Comparison of ENCODE assay signal across 21 cellular contexts in genomic region chr1:159855709-159856108, GRCh38. TPM values are rescaled to one million over a fixed set of nuclear protein-coding genes. Genes with fewer than 3 reads are reported as not detected.
DNase-seq lines count a peak whose midpoint lies in the region; ATAC-seq and TF ChIP-seq lines count a peak whose summit lies in the region.
"Had no signal": no experiment of that assay in that cellular context is flagged by ENCODE, and none has a peak within 500 bp of the region (broad histone marks: within the 10 kb centered on the region; RNA-seq: fewer than 3 reads in every experiment).

No MANE protein-coding gene starts in this region.

- no peak for ATAC-seq in left ventricle myocardium superior
- ATAC-seq in left cardiac atrium: no peak
- ATAC-seq in upper lobe of left lung (ENCODE audit: low FRiP score in 2 of 2): no peak
- ATAC-seq: K562 had no signal

- H3K4me3 ChIP-seq in muscle layer of colon (ENCODE audit: low read depth in 1 of 2, low read length in 2 of 2) (peak overlapping the region in 1 of 2 donors; percentile 67), upper lobe of left lung (peak overlapping the region in 1 of 4 donors; percentile 89), mammary epithelial cell (replicated peaks in 1 of 3; ENCODE audit: insufficient read depth in 1 of 3, low read depth in 2 of 3, low read length in 3 of 3) (no peak overlapping the region)
- H3K4me3 ChIP-seq: K562 had no signal

- in situ Hi-C loops in mammary epithelial cell (cut with MboI; ENCODE audit: low sequenced_read_pairs in 2 of 2): no loop called here

- 75 to 88% methylated on average over 12 to 34 of the region's 34 CpGs for WGBS in upper lobe of left lung, 2 donors
- WGBS in mammary epithelial cell (ENCODE audit: low coverage, missing lambda C conversion rate): 100% methylated on average over 5 of the region's 34 CpGs

- H3K9me3 ChIP-seq in muscle layer of colon (ENCODE audit: low read length): no peaks in the 10 kb centered on the region
- H3K9me3 ChIP-seq in upper lobe of left lung: no peaks in the 10 kb centered on the region
- no peaks in the 10 kb centered on the region for H3K9me3 ChIP-seq in mammary epithelial cell (replicated peaks; ENCODE audit: insufficient read depth, low read length)
- H3K9me3 ChIP-seq: BLaER1, pancreas had no signal

- H3K36me3 ChIP-seq in muscle layer of colon (ENCODE audit: insufficient read depth, low read length) (no peaks in the 10 kb centered on the region), upper lobe of left lung (no peaks in the 10 kb centered on the region), mammary epithelial cell (ENCODE audit: insufficient read depth, low read length) (no peaks in the 10 kb centered on the region)
- H3K36me3 ChIP-seq: BLaER1, pancreas had no signal

- H3K27me3 ChIP-seq in muscle layer of colon (ENCODE audit: control insufficient read depth in 1 of 2, insufficient read depth in 2 of 2, low read length in 2 of 2) (no peaks in the 10 kb centered on the region), upper lobe of left lung (no peaks in the 10 kb centered on the region), mammary epithelial cell (ENCODE audit: insufficient read depth, low read length) (no peaks in the 10 kb centered on the region)
- H3K27me3 ChIP-seq: pancreas had no signal

- H3K79me2 ChIP-seq in mammary epithelial cell (ENCODE audit: insufficient read depth, low read length): no peaks in the 10 kb centered on the region

- H3K4me2 ChIP-seq in mammary epithelial cell (ENCODE audit: insufficient read depth, low read depth, low read length): no peak overlapping the region

- TF ChIP-seq POLR2A in upper lobe of left lung (IDR thresholded peaks at IDR 0.05): no peak

- peaks cover 13% of the 10 kb centered on the region for H3K27me3 Mint-ChIP-seq in activated T-helper 2 cell treated with anti-CD3 and anti-CD28 coated beads, Interferon-gamma antibody, Interleukin-2, Interleukin-4, amounts not matched to agents 10 μg/mL and 5 μg/mL and 100 μg/mL, durations not matched to agents 14 hours and 24 hours and 36 hours (ENCODE audit: low read depth)

- TF ChIP-seq CTCF in upper lobe of left lung (IDR thresholded peaks at IDR 0.05): no peak
- no peak for TF ChIP-seq CTCF in mammary epithelial cell (conservative IDR thresholded peaks at IDR 0.05 in 1 of 2, IDR thresholded peaks at IDR 0.05 in 1 of 2; ENCODE audit: extremely low read depth in 1 of 2, insufficient read depth in 1 of 2, low read depth in 1 of 2, low read length in 2 of 2)

- peak overlapping the region; percentile 94 for H3K27ac ChIP-seq in muscle layer of colon (ENCODE audit: low read depth, low read length)
- H3K27ac ChIP-seq in upper lobe of left lung: peak overlapping the region in 3 of 4 donors; percentile 94 to 97 (median 97)
- H3K27ac ChIP-seq in mammary epithelial cell (ENCODE audit: insufficient read depth, low read depth, low read length): no peak overlapping the region
- H3K27ac ChIP-seq: BLaER1 had no signal

- dilution Hi-C loops in mammary epithelial cell (cut with HindIII; ENCODE audit: low sequenced_read_pairs): no loop called here

- peak overlapping the region; percentile 34 for H3K4me3 Mint-ChIP-seq in activated T-helper 2 cell treated with anti-CD3 and anti-CD28 coated beads, Interferon-gamma antibody, Interleukin-2, Interleukin-4, amounts not matched to agents 10 μg/mL and 5 μg/mL and 100 μg/mL, durations not matched to agents 14 hours and 24 hours and 36 hours (ENCODE audit: low read depth)

- BruUV-seq in mammary epithelial cell (replicated peaks; lab: Mats Ljungman, UMichigan): no TSS peak

- no peaks in the 10 kb centered on the region for H4K20me1 ChIP-seq in mammary epithelial cell (ENCODE audit: insufficient read depth, low read length)
- H4K20me1 ChIP-seq: BLaER1 had no signal

- H3K9me3 Mint-ChIP-seq in activated T-helper 2 cell treated with anti-CD3 and anti-CD28 coated beads, Interferon-gamma antibody, Interleukin-2, Interleukin-4, amounts not matched to agents 10 μg/mL and 5 μg/mL and 100 μg/mL, durations not matched to agents 14 hours and 24 hours and 36 hours: no peaks in the 10 kb centered on the region
- H3K9me3 Mint-ChIP-seq: memory B cell had no signal

- CTCF ChIA-PET in mammary epithelial cell (lab: Charles Lee; ENCODE audit: low non-redundant PET): no interaction called here

- H3K36me3 Mint-ChIP-seq in activated T-helper 2 cell treated with anti-CD3 and anti-CD28 coated beads, Interferon-gamma antibody, Interleukin-2, Interleukin-4, amounts not matched to agents 10 μg/mL and 5 μg/mL and 100 μg/mL, durations not matched to agents 14 hours and 24 hours and 36 hours (ENCODE audit: low read depth): no peaks in the 10 kb centered on the region
- H3K36me3 Mint-ChIP-seq: memory B cell had no signal

- H3K9ac ChIP-seq in muscle layer of colon (ENCODE audit: low read length) (no peak overlapping the region), mammary epithelial cell (ENCODE audit: insufficient read depth, low read length) (no peak overlapping the region)

- DNase-seq in left ventricle myocardium superior: peak; percentile 37
- DNase-seq in left cardiac atrium: no peak
- DNase-seq in activated T-helper 2 cell treated with anti-CD3 and anti-CD28 coated beads, Interferon-gamma antibody, Interleukin-2, Interleukin-4, amounts not matched to agents 10 μg/mL and 5 μg/mL and 100 μg/mL, durations not matched to agents 14 hours and 24 hours and 36 hours (ENCODE audit: low spot score): no peak
- peak in 1 of 2 donors; percentile 87 for DNase-seq in upper lobe of left lung
- DNase-seq in COLO829 (ENCODE audit: low spot score): no peak
- DNase-seq in mammary epithelial cell: no peak
- DNase-seq in SKM-1 (lab: John Stamatoyannopoulos, UW; ENCODE audit: unreplicated experiment): no peak
- DNase-seq: activated CD4-positive, alpha-beta T cell treated with anti-CD3 and anti-CD28 coated beads for 4 hours; activated gamma-delta T cell; cerebellar nuclear complex; erythroblast; NCI-H1436 treated with DMSO at 0.1 percent for 48 hours; NCI-H524 treated with DMSO at 0.1 percent for 48 hours; stimulated activated CD4-positive, alpha-beta T cell treated with anti-CD3 and anti-CD28 coated beads, Interleukin-15, amount 100 ng/mL, for 24 hours had no signal

- no peak for TF ChIP-seq EP300 in upper lobe of left lung (IDR thresholded peaks at IDR 0.05)

- no peak overlapping the region for H3K27ac Mint-ChIP-seq in activated T-helper 2 cell treated with anti-CD3 and anti-CD28 coated beads, Interferon-gamma antibody, Interleukin-2, Interleukin-4, amounts not matched to agents 10 μg/mL and 5 μg/mL and 100 μg/mL, durations not matched to agents 14 hours and 24 hours and 36 hours

- no peak overlapping the region for H2AFZ ChIP-seq in mammary epithelial cell (ENCODE audit: low read depth, low read length)

- peaks cover 13% of the 10 kb centered on the region for H3K4me1 Mint-ChIP-seq in activated T-helper 2 cell treated with anti-CD3 and anti-CD28 coated beads, Interferon-gamma antibody, Interleukin-2, Interleukin-4, amounts not matched to agents 10 μg/mL and 5 μg/mL and 100 μg/mL, durations not matched to agents 14 hours and 24 hours and 36 hours (ENCODE audit: low read depth)

- intact Hi-C loops in left ventricle myocardium superior (cut with micrococcal nuclease): no loop called here
- intact Hi-C loops in left cardiac atrium (cut with DNase I): no loop called here
- intact Hi-C loops in activated T-helper 2 cell treated with anti-CD3 and anti-CD28 coated beads, Interferon-gamma antibody, Interleukin-2, Interleukin-4, amounts not matched to agents 10 μg/mL and 5 μg/mL and 100 μg/mL, durations not matched to agents 14 hours and 24 hours and 36 hours (cut with micrococcal nuclease): no loop called here
- intact Hi-C loops in mammary epithelial cell (cut with micrococcal nuclease): no loop called here

- H3K4me1 ChIP-seq in muscle layer of colon (ENCODE audit: insufficient read depth, low read length): peaks cover 12% of the 10 kb centered on the region
- H3K4me1 ChIP-seq in upper lobe of left lung: peaks cover 10 to 22% (median 19%) of the 10 kb centered on the region in 4 donors
- H3K4me1 ChIP-seq in mammary epithelial cell (ENCODE audit: insufficient read depth, low read length): peaks cover 11% of the 10 kb centered on the region
- H3K4me1 ChIP-seq: BLaER1 had no signal

RNA-seq across cellular contexts. Expression of gene VSIG8, which starts 6.7 kb away (rescaled TPM):
- total RNA-seq in left ventricle myocardium superior (not detected), left cardiac atrium (not detected), upper lobe of left lung (under 1 TPM in 1 of 6 donors, not detected in 5; 0.34 TPM), mammary epithelial cell (not detected)
- not detected in 2 replicates for total RNA-seq in activated T-helper 2 cell treated with anti-CD3 and anti-CD28 coated beads, Interferon-gamma antibody, Interleukin-2, Interleukin-4, amounts not matched to agents 10 μg/mL and 5 μg/mL and 100 μg/mL, durations not matched to agents 14 hours and 24 hours and 36 hours
- not detected for polyA plus RNA-seq in mammary epithelial cell
- not detected for polyA minus RNA-seq in mammary epithelial cell
- total RNA-seq: K562; pancreas; T-helper 1 cell treated with Interleukin-12 subunit alpha and Interleukin-12 subunit beta and Interleukin-4 antibody, amounts not matched to agents 30 ng/mL and 1 ng/mL, for 36 hours; ureter had no signal
- polyA plus RNA-seq: K562 had no signal

RNA-seq across cellular contexts. Expression of gene SLAMF8, which starts 29.0 kb away (rescaled TPM):
- total RNA-seq in left ventricle myocardium superior: 2.4 TPM
- 1 to 10 TPM; 2.4 to 4.4 TPM for total RNA-seq in left cardiac atrium
- 0.34 and 0.71 TPM in 2 replicates for total RNA-seq in activated T-helper 2 cell treated with anti-CD3 and anti-CD28 coated beads, Interferon-gamma antibody, Interleukin-2, Interleukin-4, amounts not matched to agents 10 μg/mL and 5 μg/mL and 100 μg/mL, durations not matched to agents 14 hours and 24 hours and 36 hours
- 10 to 100 TPM in 5 of 6 donors, 1 to 10 TPM in 1; 4.1 to 50.3 (median 27.6) TPM for total RNA-seq in upper lobe of left lung
- not detected for total RNA-seq in mammary epithelial cell
- polyA plus RNA-seq in mammary epithelial cell: not detected
- polyA minus RNA-seq in mammary epithelial cell: not detected
- total RNA-seq: K562 had no signal
- polyA plus RNA-seq: K562 had no signal

RNA-seq across cellular contexts. Expression of gene CFAP45, which starts 44.3 kb away (rescaled TPM):
- 1.7 TPM for total RNA-seq in left ventricle myocardium superior
- 1 to 10 TPM; 1.6 to 2.0 TPM for total RNA-seq in left cardiac atrium
- 1.5 and 2.3 TPM in 2 replicates for total RNA-seq in activated T-helper 2 cell treated with anti-CD3 and anti-CD28 coated beads, Interferon-gamma antibody, Interleukin-2, Interleukin-4, amounts not matched to agents 10 μg/mL and 5 μg/mL and 100 μg/mL, durations not matched to agents 14 hours and 24 hours and 36 hours
- 10 to 100 TPM in 2 of 6 donors, 1 to 10 TPM in 4; 1.2 to 34.6 (median 9.0) TPM for total RNA-seq in upper lobe of left lung
- under 1 TPM in 1 of 2 donors, not detected in 1; 0.82 TPM for total RNA-seq in mammary epithelial cell
- 0.36 TPM for polyA plus RNA-seq in mammary epithelial cell
- not detected for polyA minus RNA-seq in mammary epithelial cell

RNA-seq across cellular contexts. Expression of gene FCRL6, which starts 53.5 kb away (rescaled TPM):
- 0.82 TPM for total RNA-seq in left ventricle myocardium superior
- 1 to 10 TPM in 1 of 2 donors, under 1 TPM in 1; 0.21 to 1.1 TPM for total RNA-seq in left cardiac atrium
- not detected in 2 replicates for total RNA-seq in activated T-helper 2 cell treated with anti-CD3 and anti-CD28 coated beads, Interferon-gamma antibody, Interleukin-2, Interleukin-4, amounts not matched to agents 10 μg/mL and 5 μg/mL and 100 μg/mL, durations not matched to agents 14 hours and 24 hours and 36 hours
- 1 to 10 TPM; 1.8 to 5.2 (median 3.0) TPM for total RNA-seq in upper lobe of left lung
- total RNA-seq in mammary epithelial cell: not detected
- polyA plus RNA-seq in mammary epithelial cell: not detected
- not detected for polyA minus RNA-seq in mammary epithelial cell
- total RNA-seq: K562 had no signal
- polyA plus RNA-seq: K562 had no signal
